In genomic region chr1:8376358-8376840, GRCh38 we compare ENCODE assay signal across 18 cellular contexts. TPM values are rescaled to one million over a fixed set of nuclear protein-coding genes. Genes with fewer than 3 reads are reported as not detected.
DNase-seq lines count a peak whose midpoint lies in the region; ATAC-seq and TF ChIP-seq lines count a peak whose summit lies in the region.
"Had no signal": no experiment of that assay in that cellular context is flagged by ENCODE, and none has a peak within 500 bp of the region (broad histone marks: within the 10 kb centered on the region; RNA-seq: fewer than 3 reads in every experiment).

No MANE protein-coding gene starts in this region.

- peak overlapping the region; percentile 42 for H3K27ac Mint-ChIP-seq in activated CD4-positive, alpha-beta T cell treated with anti-CD3 and anti-CD28 coated beads for 36 hours
- H3K27ac Mint-ChIP-seq in T-helper 17 cell, result peak overlapping the region; percentile 90
- peak overlapping the region; percentile 12 for H3K27ac Mint-ChIP-seq in glutamatergic neuron (ENCODE audit: unreplicated experiment)

- no peak overlapping the region for H3K4me3 Mint-ChIP-seq in activated CD4-positive, alpha-beta T cell treated with anti-CD3 and anti-CD28 coated beads for 36 hours
- H3K4me3 Mint-ChIP-seq in T-helper 17 cell (no peak overlapping the region), glutamatergic neuron (ENCODE audit: unreplicated experiment) (no peak overlapping the region)
- H3K4me3 Mint-ChIP-seq: neural crest cell had no signal

- H3K27ac ChIP-seq in stomach, result peak overlapping the region in 4 of 5 donors; percentile 17 to 88 (median 32)
- H3K27ac ChIP-seq: 22Rv1, BLaER1, body of pancreas had no signal

- CTCF ChIA-PET in activated CD4-positive, alpha-beta T cell treated with anti-CD3 and anti-CD28 coated beads for 36 hours (lab: Charles Lee), result interaction anchor here (0.6 to 3.2 kb wide), 2 partner anchors 10 to 347 kb away, joined by 3 to 10 read pairs; no protein-coding TSS in a partner anchor

- H3K27me3 Mint-ChIP-seq in activated CD4-positive, alpha-beta T cell treated with anti-CD3 and anti-CD28 coated beads for 36 hours, result no peaks in the 10 kb centered on the region
- H3K27me3 Mint-ChIP-seq in T-helper 17 cell (no peaks in the 10 kb centered on the region), glutamatergic neuron (ENCODE audit: unreplicated experiment) (peaks cover 17% of the 10 kb centered on the region)

- H3K36me3 ChIP-seq in stomach, result peaks cover 0 to 31% (median 15%) of the 10 kb centered on the region in 4 donors

- intact Hi-C loops in activated CD4-positive, alpha-beta T cell treated with anti-CD3 and anti-CD28 coated beads for 36 hours (cut with DNase I, micrococcal nuclease), result no loop called here
- intact Hi-C loops in stomach (cut with DNase I; ENCODE audit: low total_unique reads), result no loop called here

- H3K9me3 Mint-ChIP-seq in activated CD4-positive, alpha-beta T cell treated with anti-CD3 and anti-CD28 coated beads for 36 hours (ENCODE audit: low read depth), result no peaks in the 10 kb centered on the region
- peaks cover 10% of the 10 kb centered on the region for H3K9me3 Mint-ChIP-seq in glutamatergic neuron (ENCODE audit: unreplicated experiment)
- H3K9me3 Mint-ChIP-seq: neural crest cell had no signal

- H3K9me3 ChIP-seq in T-helper 17 cell (ENCODE audit: control insufficient read depth, low read length, poor library complexity, severe bottlenecking) (no peaks in the 10 kb centered on the region), stomach (no peaks in the 10 kb centered on the region)
- H3K9me3 ChIP-seq: BLaER1, body of pancreas had no signal

- peaks cover 22% of the 10 kb centered on the region for H3K36me3 Mint-ChIP-seq in activated CD4-positive, alpha-beta T cell treated with anti-CD3 and anti-CD28 coated beads for 36 hours (ENCODE audit: low read depth)
- H3K36me3 Mint-ChIP-seq in T-helper 17 cell (ENCODE audit: low read depth), result peaks cover 3% of the 10 kb centered on the region
- H3K36me3 Mint-ChIP-seq in glutamatergic neuron (ENCODE audit: unreplicated experiment), result no peaks in the 10 kb centered on the region

- H3K4me3 ChIP-seq in stomach, result no peak overlapping the region
- H3K4me3 ChIP-seq: BLaER1, body of pancreas had no signal

- TF ChIP-seq CTCF in glutamatergic neuron (IDR thresholded peaks at IDR 0.05; ENCODE audit: partially characterized antibody, unreplicated experiment), result no peak
- TF ChIP-seq CTCF in stomach (IDR thresholded peaks at IDR 0.05), result no peak

- no peak for DNase-seq in activated CD4-positive, alpha-beta T cell treated with anti-CD3 and anti-CD28 coated beads for 36 hours
- no peak for DNase-seq in activated CD4-positive, alpha-beta T cell treated with anti-CD3 and anti-CD28 coated beads for 4 hours
- DNase-seq in T-helper 17 cell (no peak), glutamatergic neuron (no peak), stomach (no peak), NCI-H2171 (lab: John Stamatoyannopoulos, UW) (no peak), erythroblast (lab: John Stamatoyannopoulos, UW) (no peak)
- DNase-seq: activated gamma-delta T cell treated with Interleukin-2 at 50 U/mL for 16 hours, dermis blood vessel endothelial cell, DMS53, H7, NCI-H1436 had no signal

- TF ChIP-seq POLR2A in stomach (IDR thresholded peaks at IDR 0.05) (no peak), erythroblast (IDR thresholded peaks at IDR 0.05; ENCODE audit: low read length) (no peak)

- POLR2A ChIA-PET in activated CD4-positive, alpha-beta T cell treated with anti-CD3 and anti-CD28 coated beads for 36 hours (lab: Charles Lee), result interaction anchor here (0.6 to 0.7 kb wide), 2 partner anchors 270 to 339 kb away, joined by 3 read pairs; no protein-coding TSS in a partner anchor

- H3K27me3 ChIP-seq in stomach, result no peaks in the 10 kb centered on the region
- H3K27me3 ChIP-seq: BLaER1, body of pancreas had no signal

- H3K4me1 ChIP-seq in stomach, result peaks cover 73 to 100% (median 92%) of the 10 kb centered on the region in 4 donors

- peaks cover 76% of the 10 kb centered on the region for H3K4me1 Mint-ChIP-seq in activated CD4-positive, alpha-beta T cell treated with anti-CD3 and anti-CD28 coated beads for 36 hours
- peaks cover 54% of the 10 kb centered on the region for H3K4me1 Mint-ChIP-seq in T-helper 17 cell
- peaks cover 60% of the 10 kb centered on the region for H3K4me1 Mint-ChIP-seq in glutamatergic neuron (ENCODE audit: low read depth, unreplicated experiment)

- no peak for ATAC-seq in activated CD4-positive, alpha-beta T cell treated with anti-CD3 and anti-CD28 coated beads for 36 hours
- peak; percentile 62 for ATAC-seq in T-helper 17 cell
- ATAC-seq in HG03159 (IDR thresholded peaks at IDR 0.05; ENCODE audit: unreplicated experiment), result no peak
- ATAC-seq: body of pancreas had no signal

- WGBS in stomach, 5 donors, result 67 to 83% (median 73%) methylated on average over 4 of the region's 4 CpGs

- TF ChIP-seq EP300 in stomach (IDR thresholded peaks at IDR 0.05), result no peak

RNA-seq across cellular contexts. Expression of gene SLC45A1, which starts 58.5 kb away (rescaled TPM):
- total RNA-seq in activated CD4-positive, alpha-beta T cell treated with anti-CD3 and anti-CD28 coated beads for 36 hours, result under 1 TPM; 0.48 to 0.49 TPM
- under 1 TPM; 0.65 to 0.70 TPM for total RNA-seq in T-helper 17 cell
- 6.1 TPM for total RNA-seq in glutamatergic neuron (ENCODE audit: unreplicated experiment)
- total RNA-seq in stomach, result 1 to 10 TPM in 2 of 5 donors, not detected in 3; 2.4 to 3.0 TPM
- polyA plus RNA-seq in stomach, result 1 to 10 TPM; 1.1 to 2.5 (median 1.6) TPM
- total RNA-seq: SK-MEL-5 had no signal

Comparison
In these comparisons a context has a peak if more than half of its experiments do, and no peak if none do; other contexts are left out.
1. H3K27ac Mint-ChIP-seq: peak in every context shown above with its lines; median percentile 90 in T-helper 17 cell; 42 in activated CD4-positive, alpha-beta T cell treated with anti-CD3 and anti-CD28 coated beads for 36 hours; 12 in glutamatergic neuron.